In the genomic region with DNA sequence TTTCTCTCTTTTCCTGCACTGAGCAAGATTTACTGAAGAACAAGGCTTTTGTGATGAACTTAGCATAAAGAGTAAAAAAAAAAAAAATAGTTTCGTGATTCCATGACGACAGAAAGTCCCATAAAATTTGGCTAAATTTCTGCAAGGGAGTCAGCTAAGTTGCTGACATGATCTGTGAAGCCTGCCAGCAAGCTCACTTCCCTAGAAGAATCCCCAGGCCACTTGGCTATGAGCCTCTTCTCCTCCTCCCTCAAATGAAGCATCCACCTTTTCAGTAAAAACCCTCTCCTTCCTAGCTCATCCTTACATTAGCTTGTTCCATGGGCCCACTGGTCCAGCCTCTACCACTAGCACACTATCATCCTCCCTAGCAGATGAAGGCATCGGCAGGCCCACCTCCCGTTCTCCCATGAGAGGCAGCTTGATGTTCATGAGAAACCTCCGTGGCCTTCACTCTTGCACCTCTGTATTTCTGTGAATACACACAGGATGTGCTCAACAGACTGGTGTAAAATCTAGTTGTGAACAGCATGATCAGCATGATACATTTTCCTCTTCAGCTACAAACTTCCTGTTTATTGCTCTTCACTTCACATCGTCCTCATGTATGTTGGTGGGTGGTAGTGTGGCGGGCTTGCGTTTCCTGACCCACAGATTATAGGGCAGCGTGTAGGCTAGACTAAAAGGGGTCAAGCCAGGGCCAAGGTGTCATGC, we compare ENCODE assay signal across 10 cellular contexts. TPM values are rescaled to one million over a fixed set of nuclear protein-coding genes. Genes with fewer than 3 reads are reported as not detected.
DNase-seq lines count a peak whose midpoint lies in the region; ATAC-seq and TF ChIP-seq lines count a peak whose summit lies in the region.
"Had no signal": no experiment of that assay in that cellular context is flagged by ENCODE, and none has a peak within 500 bp of the region (broad histone marks: within the 10 kb centered on the region; RNA-seq: fewer than 3 reads in every experiment).

No MANE protein-coding gene starts in this region.

- H3K27me3 Mint-ChIP-seq in CD4-positive, alpha-beta T cell = no peaks in the 10 kb centered on the region
- H3K27me3 Mint-ChIP-seq in activated CD4-positive, alpha-beta memory T cell treated with anti-CD3 and anti-CD28 coated beads, Interleukin-2, amount 10 ng/mL, durations not matched to agents 7 days and 5 days = no peaks in the 10 kb centered on the region

- CTCF ChIA-PET in CD4-positive, alpha-beta T cell (lab: Charles Lee) = interaction anchor here (0.6 to 1.7 kb wide), 14 partner anchors 16 to 274 kb away, joined by 3 to 9 read pairs (median 4); a partner anchor contains a TSS
- CTCF ChIA-PET in activated CD4-positive, alpha-beta memory T cell treated with anti-CD3 and anti-CD28 coated beads, Interleukin-2, amount 10 ng/mL, durations not matched to agents 7 days and 5 days (lab: Charles Lee) = interaction anchor here (0.7 to 2.0 kb wide), 15 partner anchors 9 to 276 kb away, joined by 3 to 12 read pairs (median 4); a partner anchor contains a TSS

- peaks cover 9% of the 10 kb centered on the region for H3K36me3 ChIP-seq in effector memory CD4-positive, alpha-beta T cell (ENCODE audit: control insufficient read depth, insufficient read depth, low read length)
- H3K36me3 ChIP-seq in sigmoid colon (no peaks in the 10 kb centered on the region), breast epithelium (no peaks in the 10 kb centered on the region)

- no peak for TF ChIP-seq CTCF in CD4-positive, alpha-beta T cell (IDR thresholded peaks at IDR 0.05)
- TF ChIP-seq CTCF in sigmoid colon (IDR thresholded peaks at IDR 0.05) = no peak
- no peak for TF ChIP-seq CTCF in breast epithelium (IDR thresholded peaks at IDR 0.05)

- peak overlapping the region; percentile 92 for H3K27ac ChIP-seq in CD4-positive, alpha-beta T cell (ENCODE audit: low read depth, low read length)
- peak overlapping the region; percentile 81 for H3K27ac ChIP-seq in effector memory CD4-positive, alpha-beta T cell (ENCODE audit: insufficient read depth, low read length, poor library complexity, severe bottlenecking)
- H3K27ac ChIP-seq in sigmoid colon = peak overlapping the region in 3 of 4 donors; percentile 15 to 59 (median 37)
- peak overlapping the region in 1 of 2 donors; percentile 36 for H3K27ac ChIP-seq in breast epithelium

- peaks cover 41% of the 10 kb centered on the region for H3K36me3 Mint-ChIP-seq in CD4-positive, alpha-beta T cell (ENCODE audit: low read depth)
- H3K36me3 Mint-ChIP-seq in activated CD4-positive, alpha-beta memory T cell treated with anti-CD3 and anti-CD28 coated beads, Interleukin-2, amount 10 ng/mL, durations not matched to agents 7 days and 5 days (ENCODE audit: low read depth) = peaks cover 51% of the 10 kb centered on the region

- peak overlapping the region; percentile 84 for H3K4me3 Mint-ChIP-seq in CD4-positive, alpha-beta T cell
- peak overlapping the region; percentile 81 for H3K4me3 Mint-ChIP-seq in activated CD4-positive, alpha-beta memory T cell treated with anti-CD3 and anti-CD28 coated beads, Interleukin-2, amount 10 ng/mL, durations not matched to agents 7 days and 5 days

- 54 to 73% methylated on average over 9 of the region's 9 CpGs for WGBS in sigmoid colon, 2 donors

- peaks cover 3% of the 10 kb centered on the region for H3K9me3 Mint-ChIP-seq in CD4-positive, alpha-beta T cell
- H3K9me3 Mint-ChIP-seq in activated CD4-positive, alpha-beta memory T cell treated with anti-CD3 and anti-CD28 coated beads, Interleukin-2, amount 10 ng/mL, durations not matched to agents 7 days and 5 days = peaks cover 6% of the 10 kb centered on the region

- no peaks in the 10 kb centered on the region for H3K9me3 ChIP-seq in CD4-positive, alpha-beta T cell (ENCODE audit: control insufficient read depth, low read length)
- H3K9me3 ChIP-seq in effector memory CD4-positive, alpha-beta T cell (ENCODE audit: control insufficient read depth, low read length) = no peaks in the 10 kb centered on the region
- H3K9me3 ChIP-seq in sigmoid colon (no peaks in the 10 kb centered on the region), breast epithelium (no peaks in the 10 kb centered on the region)

- ATAC-seq in CD4-positive, alpha-beta T cell (ENCODE audit: poor library complexity) = peak; percentile 59
- no peak for ATAC-seq in GM21423 (IDR thresholded peaks at IDR 0.05; ENCODE audit: unreplicated experiment)
- no peak for ATAC-seq in HG02870 (IDR thresholded peaks at IDR 0.05; ENCODE audit: unreplicated experiment)

- peaks cover 76% of the 10 kb centered on the region for H3K4me1 ChIP-seq in effector memory CD4-positive, alpha-beta T cell (ENCODE audit: control insufficient read depth, insufficient read depth, low read length, poor library complexity, severe bottlenecking)
- no peaks in the 10 kb centered on the region for H3K4me1 ChIP-seq in sigmoid colon
- H3K4me1 ChIP-seq in breast epithelium = no peaks in the 10 kb centered on the region

- H3K27ac Mint-ChIP-seq in CD4-positive, alpha-beta T cell = peak overlapping the region; percentile 97
- H3K27ac Mint-ChIP-seq in activated CD4-positive, alpha-beta memory T cell treated with anti-CD3 and anti-CD28 coated beads, Interleukin-2, amount 10 ng/mL, durations not matched to agents 7 days and 5 days = peak overlapping the region; percentile 99
- H3K27ac Mint-ChIP-seq: progenitor cell of endocrine pancreas had no signal

- TF ChIP-seq EP300 in sigmoid colon (IDR thresholded peaks at IDR 0.05) = no peak

- no peak overlapping the region for H3K4me3 ChIP-seq in effector memory CD4-positive, alpha-beta T cell (ENCODE audit: insufficient read depth, low read depth, low read length, poor library complexity, severe bottlenecking)
- H3K4me3 ChIP-seq in sigmoid colon = no peak overlapping the region
- H3K4me3 ChIP-seq in breast epithelium = no peak overlapping the region

- DNase-seq in CD4-positive, alpha-beta T cell = peak; percentile 36 to 66 (median 54)
- DNase-seq in activated CD4-positive, alpha-beta memory T cell treated with anti-CD3 and anti-CD28 coated beads, Interleukin-2, amount 10 ng/mL, durations not matched to agents 7 days and 5 days = peak; percentile 70
- peak; percentile 18 to 56 (median 21) for DNase-seq in effector memory CD4-positive, alpha-beta T cell
- DNase-seq in sigmoid colon (no peak), breast epithelium (ENCODE audit: low spot score in 2 of 2) (no peak), SW 1271 (lab: John Stamatoyannopoulos, UW) (no peak)
- DNase-seq: SHP77 treated with DMSO at 0.1 percent for 48 hours had no signal

- TF ChIP-seq POLR2A in sigmoid colon (IDR thresholded peaks at IDR 0.05) (no peak), breast epithelium (IDR thresholded peaks at IDR 0.05) (no peak)

- no peaks in the 10 kb centered on the region for H3K27me3 ChIP-seq in CD4-positive, alpha-beta T cell (ENCODE audit: control insufficient read depth, insufficient read depth, low read length)
- no peaks in the 10 kb centered on the region for H3K27me3 ChIP-seq in effector memory CD4-positive, alpha-beta T cell (replicated peaks; ENCODE audit: control insufficient read depth, insufficient read depth, low read length, poor library complexity, severe bottlenecking)
- H3K27me3 ChIP-seq in sigmoid colon (no peaks in the 10 kb centered on the region), breast epithelium (no peaks in the 10 kb centered on the region)

- intact Hi-C loops in CD4-positive, alpha-beta T cell (cut with DNase I, micrococcal nuclease) = loop anchor here (1.0 to 2.0 kb wide), 3 partner anchors 21 to 34 kb away; a partner anchor contains a TSS
- intact Hi-C loops in sigmoid colon (cut with DNase I) (no loop called here), breast epithelium (cut with DNase I; ENCODE audit: low total_unique reads) (no loop called here)

- peaks cover 95% of the 10 kb centered on the region for H3K4me1 Mint-ChIP-seq in CD4-positive, alpha-beta T cell (ENCODE audit: low read depth)
- peaks cover 95% of the 10 kb centered on the region for H3K4me1 Mint-ChIP-seq in activated CD4-positive, alpha-beta memory T cell treated with anti-CD3 and anti-CD28 coated beads, Interleukin-2, amount 10 ng/mL, durations not matched to agents 7 days and 5 days

- POLR2A ChIA-PET in CD4-positive, alpha-beta T cell (lab: Charles Lee) = interaction anchor here (0.7 to 10.4 kb wide), 39 partner anchors 8 to 537 kb away, joined by 3 to 312 read pairs (median 5); a partner anchor contains a TSS
- POLR2A ChIA-PET in activated CD4-positive, alpha-beta memory T cell treated with anti-CD3 and anti-CD28 coated beads, Interleukin-2, amount 10 ng/mL, durations not matched to agents 7 days and 5 days (lab: Charles Lee) = interaction anchor here (0.6 to 13.0 kb wide), 30 partner anchors 11 to 429 kb away, joined by 3 to 192 read pairs (median 7); a partner anchor contains a TSS

RNA-seq across cellular contexts. Expression of a gene that starts 30.9 kb away (rescaled TPM):
- 1 to 10 TPM; 2.9 to 3.8 TPM for total RNA-seq in CD4-positive, alpha-beta T cell
- total RNA-seq in activated CD4-positive, alpha-beta memory T cell treated with anti-CD3 and anti-CD28 coated beads, Interleukin-2, amount 10 ng/mL, durations not matched to agents 7 days and 5 days = 10 to 100 TPM; 25.1 to 26.4 TPM
- 1 to 10 TPM; 5.3 to 7.9 (median 7.2) TPM for total RNA-seq in sigmoid colon
- 10 to 100 TPM in 1 of 3 donors, 1 to 10 TPM in 2; 2.4 to 10.7 (median 2.8) TPM for polyA plus RNA-seq in sigmoid colon
- total RNA-seq in breast epithelium = 10 to 100 TPM in 2 of 3 donors, 1 to 10 TPM in 1; 7.2 to 11.5 (median 10.4) TPM
- total RNA-seq: progenitor cell of endocrine pancreas had no signal

RNA-seq across cellular contexts. Expression of a gene that starts 33.3 kb away (rescaled TPM):
- 10 to 100 TPM; 48.4 to 50.7 TPM for total RNA-seq in CD4-positive, alpha-beta T cell
- 100 to 1,000 TPM; 169 to 171 TPM for total RNA-seq in activated CD4-positive, alpha-beta memory T cell treated with anti-CD3 and anti-CD28 coated beads, Interleukin-2, amount 10 ng/mL, durations not matched to agents 7 days and 5 days
- total RNA-seq in sigmoid colon (10 to 100 TPM; 10.0 to 15.1 (median 13.3) TPM), breast epithelium (10 to 100 TPM in 2 of 3 donors, 1 to 10 TPM in 1; 9.4 to 22.1 (median 15.7) TPM)
- 10 to 100 TPM in 2 of 3 donors, 1 to 10 TPM in 1; 8.6 to 42.9 (median 12.6) TPM for polyA plus RNA-seq in sigmoid colon
- total RNA-seq: progenitor cell of endocrine pancreas had no signal

Comparison
In these comparisons a context has a peak if more than half of its experiments do, and no peak if none do; other contexts are left out.
1. DNase-seq: peak in CD4-positive, alpha-beta T cell (10 of 10), activated CD4-positive, alpha-beta memory T cell treated with anti-CD3 and anti-CD28 coated beads, Interleukin-2, amount 10 ng/mL, durations not matched to agents 7 days and 5 days (single experiment) and effector memory CD4-positive, alpha-beta T cell (3 of 3); none in sigmoid colon (single experiment), breast epithelium (0 of 2) and SW 1271 (0 of 2).
2. intact Hi-C loops: an anchor here in CD4-positive, alpha-beta T cell (1.0 to 2.0 kb wide); none called in sigmoid colon and breast epithelium.